8 cellular contexts compared by ENCODE assay signal in genomic region chr3:45687828-45688193, GRCh38. TPM values are rescaled to one million over a fixed set of nuclear protein-coding genes. Genes with fewer than 3 reads are reported as not detected.
A peak's percentile ranks its signal among the peaks of the same experiment; 100 is the strongest.
DNase-seq lines count a peak whose midpoint lies in the region; ATAC-seq and TF ChIP-seq lines count a peak whose summit lies in the region.

No MANE protein-coding gene starts in this region.

- H3K36me3 ChIP-seq in DND-41 (ENCODE audit: insufficient read depth, low read length) (peaks cover 14% of the 10 kb centered on the region), MM.1S (replicated peaks; ENCODE audit: insufficient read depth, low read length) (no peaks in the 10 kb centered on the region)

- no peaks in the 10 kb centered on the region for H3K9me2 ChIP-seq in MM.1S (replicated peaks; ENCODE audit: insufficient read depth, low read length)

- H3K9me3 ChIP-seq in DND-41 (ENCODE audit: insufficient read depth, low read length, severe bottlenecking) (no peaks in the 10 kb centered on the region), MM.1S (replicated peaks; ENCODE audit: insufficient read depth, low read length) (no peaks in the 10 kb centered on the region)

- H3K4me2 ChIP-seq in DND-41 (ENCODE audit: insufficient read depth, low read length) (peak overlapping the region; percentile 81), MM.1S (ENCODE audit: low read depth, low read length) (peak overlapping the region; percentile 78)

- H3K79me2 ChIP-seq in DND-41 (ENCODE audit: insufficient read depth, low read length) = peaks cover 40% of the 10 kb centered on the region
- H3K79me2 ChIP-seq in MM.1S (ENCODE audit: low read length) = peaks cover 35% of the 10 kb centered on the region

- no peak for DNase-seq in DND-41
- no peak for DNase-seq in MM.1S
- peak; percentile 23 for DNase-seq in cerebellar cortex (ENCODE audit: low spot score)
- no peak for DNase-seq in neural crest cell (ENCODE audit: low read depth, low spot score)
- no peak for DNase-seq in mesenteric fat pad (ENCODE audit: low spot score)

- H3K4me1 ChIP-seq in DND-41 (ENCODE audit: insufficient read depth, low read length) (peaks cover 45% of the 10 kb centered on the region), MM.1S (ENCODE audit: low read length) (peaks cover 18% of the 10 kb centered on the region)

- H2AFZ ChIP-seq in DND-41 (ENCODE audit: low read depth, low read length) (no peak overlapping the region; the same call in none of the 2 replicates), MM.1S (ENCODE audit: low read length) (no peak overlapping the region)

- peaks cover 16% of the 10 kb centered on the region for H3K27me3 Mint-ChIP-seq in neural crest cell (ENCODE audit: low read depth)

- peaks cover 5% of the 10 kb centered on the region for H3K9me3 Mint-ChIP-seq in neural crest cell

- peaks cover 38% of the 10 kb centered on the region for H3K4me1 Mint-ChIP-seq in neural crest cell

- H3K9ac ChIP-seq in DND-41 (ENCODE audit: low read depth, low read length) (peak overlapping the region; percentile 89), MM.1S (ENCODE audit: low read length) (peak overlapping the region; percentile 63; the same call in 1 of the 2 replicates)

- TF ChIP-seq CTCF in DND-41 (IDR thresholded peaks at IDR 0.05; ENCODE audit: borderline replicate concordance, extremely low read depth, low read length, poor library complexity, severe bottlenecking) (no peak), MM.1S (IDR thresholded peaks at IDR 0.05; ENCODE audit: low read length) (no peak), neural crest cell (conservative IDR thresholded peaks at IDR 0.05) (no peak)

- H3F3A ChIP-seq in MM.1S (ENCODE audit: insufficient read depth, low read length) = peaks cover 64% of the 10 kb centered on the region

- no peaks in the 10 kb centered on the region for H3K27me3 ChIP-seq in DND-41 (ENCODE audit: insufficient read depth, low read length, poor library complexity)
- H3K27me3 ChIP-seq in MM.1S (replicated peaks; ENCODE audit: insufficient read depth, low read length) = no peaks in the 10 kb centered on the region

- H3K4me3 Mint-ChIP-seq in neural crest cell = peak overlapping the region; percentile 71

- H3K36me3 Mint-ChIP-seq in neural crest cell (ENCODE audit: low read depth) = peaks cover 8% of the 10 kb centered on the region

- H4K20me1 ChIP-seq in DND-41 (ENCODE audit: insufficient read depth, low read length) (peaks cover 8% of the 10 kb centered on the region; the same call in 1 of the 2 replicates), MM.1S (ENCODE audit: insufficient read depth, low read length) (no peaks in the 10 kb centered on the region; the same call in 1 of the 2 replicates)

- H3K27ac ChIP-seq in DND-41 (ENCODE audit: low read length) (peak overlapping the region; percentile 90), MM.1S (ENCODE audit: low read length) (no peak overlapping the region)

- ATAC-seq in DND-41 (ENCODE audit: insufficient read depth, low read depth) (no peak), HG03039 (IDR thresholded peaks at IDR 0.05; ENCODE audit: unreplicated experiment) (no peak), GM21390 (IDR thresholded peaks at IDR 0.05; ENCODE audit: unreplicated experiment) (no peak), GM18517 (IDR thresholded peaks at IDR 0.05; ENCODE audit: unreplicated experiment) (no peak)

- H3K27ac Mint-ChIP-seq in neural crest cell (ENCODE audit: unreplicated experiment) = no peak overlapping the region

- H3K4me3 ChIP-seq in DND-41 (ENCODE audit: low read depth in 1 of 2, low read length in 2 of 2) (peak overlapping the region; percentile 43 to 80; a peak in 3 of 4 replicates), MM.1S (ENCODE audit: low read length) (peak overlapping the region; percentile 89; the same call in 1 of the 2 replicates)

RNA-seq across cellular contexts. Expression of gene SACM1L, which starts 1.4 kb away (rescaled TPM):
- total RNA-seq in neural crest cell (44.1 and 45.7 TPM in 2 replicates), mesenteric fat pad (45.1 TPM)
